8 cellular contexts compared by ENCODE assay signal in the genomic region with DNA sequence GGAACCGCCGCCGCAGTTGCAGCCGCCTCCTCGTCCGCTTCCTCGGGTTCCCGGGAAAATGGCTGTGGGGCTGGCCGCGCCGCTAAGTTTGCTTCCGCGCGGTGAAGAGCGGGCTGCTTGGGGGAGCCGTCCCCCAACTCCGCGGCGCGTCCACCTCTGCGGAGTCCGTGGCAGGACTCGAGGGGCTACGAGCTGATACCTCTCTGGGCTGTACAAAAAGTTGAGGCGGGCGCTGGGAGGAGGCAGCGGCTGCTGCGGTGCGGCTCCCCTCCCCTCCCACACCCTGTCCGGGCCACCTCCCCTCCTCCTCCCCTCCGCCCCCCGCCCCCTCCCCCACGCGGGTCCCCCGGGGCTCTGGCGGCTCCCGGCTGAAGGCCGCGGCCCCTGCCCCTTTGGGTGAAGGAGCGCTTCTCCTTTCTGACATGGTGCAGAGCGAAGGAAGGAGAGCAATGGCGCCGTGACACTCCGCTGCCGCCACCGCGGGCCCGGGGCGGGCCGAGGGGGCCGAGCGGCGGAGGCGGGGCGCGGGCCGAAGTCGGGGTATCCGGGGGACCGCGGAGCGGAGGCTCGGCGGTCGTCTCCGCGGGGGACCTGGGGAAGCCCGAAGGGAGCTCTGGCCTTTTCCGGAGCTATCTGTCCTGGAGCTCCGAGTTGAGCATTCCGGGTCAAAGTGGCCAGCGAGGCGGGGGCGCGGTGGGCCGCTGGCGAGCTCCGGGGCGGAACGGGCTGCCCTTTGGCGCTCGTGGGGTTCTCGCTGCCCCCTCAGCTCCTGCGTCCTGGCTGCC. TPM values are rescaled to one million over a fixed set of nuclear protein-coding genes. Genes with fewer than 3 reads are reported as not detected.
DNase-seq lines count a peak whose midpoint lies in the region; ATAC-seq and TF ChIP-seq lines count a peak whose summit lies in the region.

No MANE protein-coding gene starts in this region.

- H3K9me3 ChIP-seq in RWPE2 (ENCODE audit: severe bottlenecking): no peaks in the 10 kb centered on the region
- H3K9me3 ChIP-seq in left ventricle myocardium inferior (replicated peaks): no peaks in the 10 kb centered on the region

- no peak overlapping the region for H3K4me3 Mint-ChIP-seq in Calu3 (ENCODE audit: low read depth, unreplicated experiment)
- peak overlapping the region; percentile 93 for H3K4me3 Mint-ChIP-seq in activated naive CD8-positive, alpha-beta T cell treated with anti-CD3 and anti-CD28 coated beads, Interleukin-2, amount 50 U/mL, for 24 hours

- H3K4me1 Mint-ChIP-seq in Calu3 (ENCODE audit: low read depth, unreplicated experiment): no peaks in the 10 kb centered on the region
- H3K4me1 Mint-ChIP-seq in activated naive CD8-positive, alpha-beta T cell treated with anti-CD3 and anti-CD28 coated beads, Interleukin-2, amount 50 U/mL, for 24 hours: peaks cover 42% of the 10 kb centered on the region

- H3K27me3 ChIP-seq in H7 (ENCODE audit: control insufficient read depth, insufficient read depth, low read length) (no peaks in the 10 kb centered on the region), RWPE2 (ENCODE audit: insufficient read depth, poor library complexity, severe bottlenecking) (no peaks in the 10 kb centered on the region), left ventricle myocardium inferior (ENCODE audit: low read depth) (no peaks in the 10 kb centered on the region)

- H3K9me3 Mint-ChIP-seq in Calu3 (ENCODE audit: low read depth, unreplicated experiment): no peaks in the 10 kb centered on the region
- no peaks in the 10 kb centered on the region for H3K9me3 Mint-ChIP-seq in activated naive CD8-positive, alpha-beta T cell treated with anti-CD3 and anti-CD28 coated beads, Interleukin-2, amount 50 U/mL, for 24 hours

- H3K27me3 Mint-ChIP-seq in Calu3 (ENCODE audit: unreplicated experiment): no peaks in the 10 kb centered on the region
- H3K27me3 Mint-ChIP-seq in activated naive CD8-positive, alpha-beta T cell treated with anti-CD3 and anti-CD28 coated beads, Interleukin-2, amount 50 U/mL, for 24 hours: no peaks in the 10 kb centered on the region

- H3K36me3 Mint-ChIP-seq in Calu3 (ENCODE audit: insufficient read depth, unreplicated experiment): peaks cover 38% of the 10 kb centered on the region
- H3K36me3 Mint-ChIP-seq in activated naive CD8-positive, alpha-beta T cell treated with anti-CD3 and anti-CD28 coated beads, Interleukin-2, amount 50 U/mL, for 24 hours (ENCODE audit: low read depth): peaks cover 24% of the 10 kb centered on the region

- H3K27ac ChIP-seq in RWPE2 (ENCODE audit: poor library complexity, severe bottlenecking): peak overlapping the region; percentile 85
- H3K27ac ChIP-seq in left ventricle myocardium inferior (replicated peaks): peak overlapping the region; percentile 98

- H3K27ac Mint-ChIP-seq in Calu3 (ENCODE audit: unreplicated experiment): peak overlapping the region; percentile 84
- H3K27ac Mint-ChIP-seq in activated naive CD8-positive, alpha-beta T cell treated with anti-CD3 and anti-CD28 coated beads, Interleukin-2, amount 50 U/mL, for 24 hours: peak overlapping the region; percentile 88

- H3K36me3 ChIP-seq in H7 (replicated peaks; ENCODE audit: control insufficient read depth, insufficient read depth, low read length) (peaks cover 4% of the 10 kb centered on the region), RWPE2 (ENCODE audit: low read depth) (peaks cover 61% of the 10 kb centered on the region), left ventricle myocardium inferior (peaks cover 37% of the 10 kb centered on the region)

- peak; percentile 0; the same call in 2 of the 3 replicates for ATAC-seq in RWPE2 (ENCODE audit: low read depth)
- ATAC-seq in activated naive CD8-positive, alpha-beta T cell treated with anti-CD3 and anti-CD28 coated beads, Interleukin-2, amount 50 U/mL, for 24 hours: no peak
- no peak for ATAC-seq in GM21619 (IDR thresholded peaks at IDR 0.05; ENCODE audit: unreplicated experiment)

- H3K4me3 ChIP-seq in H7 (ENCODE audit: insufficient read depth, low read depth, low read length): peak overlapping the region; percentile 92
- peak overlapping the region; percentile 82 for H3K4me3 ChIP-seq in RWPE2 (ENCODE audit: severe bottlenecking)
- peak overlapping the region; percentile 96 for H3K4me3 ChIP-seq in left ventricle myocardium inferior

- TF ChIP-seq CTCF in Calu3 (IDR thresholded peaks at IDR 0.05; ENCODE audit: unreplicated experiment): no peak
- no peak for TF ChIP-seq CTCF in RWPE2 (IDR thresholded peaks at IDR 0.05; ENCODE audit: poor library complexity, severe bottlenecking)
- no peak for TF ChIP-seq CTCF in left ventricle myocardium inferior (IDR thresholded peaks at IDR 0.05; ENCODE audit: borderline replicate concordance)

- DNase-seq in Calu3: peak; percentile 16
- DNase-seq in H7: peak; percentile 79
- DNase-seq in RWPE2 (ENCODE audit: low spot score): no peak
- DNase-seq in activated naive CD8-positive, alpha-beta T cell treated with anti-CD3 and anti-CD28 coated beads, Interleukin-2, amount 50 U/mL, for 24 hours: peak; percentile 43
- DNase-seq in left ventricle myocardium inferior: peak; percentile 41
- DNase-seq in posterior cingulate gyrus: peak in 8 of 10 donors; percentile 8 to 83 (median 32)
- DNase-seq in NCI-H510A treated with DMSO at 0.1 percent for 48 hours (lab: John Stamatoyannopoulos, UW): no peak

- intact Hi-C loops in Calu3 (cut with micrococcal nuclease; ENCODE audit: unreplicated experiment) (loop anchor here (5.0 kb wide), 1 partner anchor 57 kb away; a partner anchor contains a TSS), left ventricle myocardium inferior (cut with micrococcal nuclease) (no loop called here), posterior cingulate gyrus (cut with DNase I) (loop anchor here (2.0 kb wide), 3 partner anchors 32 to 128 kb away; a partner anchor contains a TSS)

- CTCF ChIA-PET in Calu3 (lab: Charles Lee): interaction anchor here (0.6 to 1.9 kb wide), 4 partner anchors 18 to 150 kb away, joined by 3 to 10 read pairs (median 3); no protein-coding TSS in a partner anchor

- no TSS peak for BruUV-seq in Calu3 (replicated peaks; lab: Mats Ljungman, UMichigan)

- H3K4me1 ChIP-seq in RWPE2 (ENCODE audit: insufficient read depth, poor library complexity, severe bottlenecking) (peaks cover 11% of the 10 kb centered on the region), left ventricle myocardium inferior (peaks cover 78% of the 10 kb centered on the region)

RNA-seq across cellular contexts. Expression of a gene that starts 0.7 kb away (rescaled TPM):
- total RNA-seq in Calu3 (2022) (24.9 and 26.7 TPM in 2 replicates), left ventricle myocardium inferior (14.2 TPM)
- 3.5 and 5.9 TPM in 2 replicates for total RNA-seq in H7 (2014; rRNA removed; shearing (Covaris generic))

RNA-seq across cellular contexts. Expression of a gene that starts 54.4 kb away (rescaled TPM):
- 222 and 260 TPM in 2 replicates for total RNA-seq in Calu3 (2022)
- 132 and 136 TPM in 2 replicates for total RNA-seq in H7 (2014; rRNA removed; shearing (Covaris generic))
- total RNA-seq in left ventricle myocardium inferior: 161 TPM

Comparison
In these comparisons a context has a peak if more than half of its experiments do, and no peak if none do; other contexts are left out.
1. DNase-seq: peak in Calu3 (single experiment), H7 (single experiment), activated naive CD8-positive, alpha-beta T cell treated with anti-CD3 and anti-CD28 coated beads, Interleukin-2, amount 50 U/mL, for 24 hours (single experiment), left ventricle myocardium inferior (single experiment) and posterior cingulate gyrus (8 of 10); none in RWPE2 (single experiment) and NCI-H510A treated with DMSO at 0.1 percent for 48 hours (single experiment).
2. Peak in every context shown above with its lines, with median percentiles within 50 percentile points of each other: H3K4me3 ChIP-seq.